11 cellular contexts compared by ENCODE assay signal in genomic region chr16:89364603-89365002, GRCh38.
DNase-seq lines count a peak whose midpoint lies in the region; ATAC-seq and TF ChIP-seq lines count a peak whose summit lies in the region.
"Had no signal": no experiment of that assay in that cellular context is flagged by ENCODE, and none has a peak within 500 bp of the region (broad histone marks: within the 10 kb centered on the region; RNA-seq: fewer than 3 reads in every experiment).

No MANE protein-coding gene starts in this region.

- H3K36me3 ChIP-seq in Peyer's patch: peaks cover 0 to 2% (median 0%) of the 10 kb centered on the region in 3 donors

- no peak for DNase-seq in activated naive CD4-positive, alpha-beta T cell treated with anti-CD3 and anti-CD28 coated beads, Interleukin-2, amount 50 U/mL, for 72 hours (ENCODE audit: low spot score in 2 of 2)
- DNase-seq in activated naive CD4-positive, alpha-beta T cell treated with anti-CD3 and anti-CD28 coated beads, Interleukin-2, amount 10 ng/mL, durations not matched to agents 7 days and 5 days: no peak
- no peak for DNase-seq in WTC11 (ENCODE audit: low spot score)
- peak; percentile 48 to 66 for DNase-seq in foreskin fibroblast
- no peak for DNase-seq in stimulated activated naive CD8-positive, alpha-beta T cell treated with anti-CD3 and anti-CD28 coated beads, Interleukin-15, amount 100 ng/mL, for 72 hours
- DNase-seq in Peyer's patch: no peak
- no peak for DNase-seq in islet precursor cell
- DNase-seq: activated gamma-delta T cell treated with Interleukin-2 at 50 U/mL for 16 hours, BE2C, NCI-H1930 had no signal

- H3K27ac Mint-ChIP-seq in activated naive CD4-positive, alpha-beta T cell treated with anti-CD3 and anti-CD28 coated beads, Interleukin-2, amount 50 U/mL, for 72 hours: peak overlapping the region; percentile 52 to 79
- H3K27ac Mint-ChIP-seq in activated naive CD4-positive, alpha-beta T cell treated with anti-CD3 and anti-CD28 coated beads, Interleukin-2, amount 10 ng/mL, durations not matched to agents 7 days and 5 days: no peak overlapping the region
- peak overlapping the region; percentile 98 for H3K27ac Mint-ChIP-seq in WTC11
- H3K27ac Mint-ChIP-seq in stimulated activated naive CD8-positive, alpha-beta T cell treated with anti-CD3 and anti-CD28 coated beads, Interleukin-15, amount 100 ng/mL, for 72 hours: peak overlapping the region in 1 of 2 donors; percentile 85

- no peak for ATAC-seq in activated naive CD4-positive, alpha-beta T cell treated with anti-CD3 and anti-CD28 coated beads, Interleukin-2, amount 50 U/mL, for 72 hours
- no peak for ATAC-seq in WTC11
- ATAC-seq in stimulated activated naive CD8-positive, alpha-beta T cell treated with anti-CD3 and anti-CD28 coated beads, Interleukin-15, amount 100 ng/mL, for 72 hours: no peak
- ATAC-seq in HG02642 (IDR thresholded peaks at IDR 0.05; ENCODE audit: poor library complexity, unreplicated experiment): no peak

- no peaks in the 10 kb centered on the region for H3K9me3 ChIP-seq in Peyer's patch
- H3K9me3 ChIP-seq: BE2C had no signal

- H3K4me3 ChIP-seq in foreskin fibroblast (ENCODE audit: low read depth in 1 of 2, low read length in 2 of 2) (no peak overlapping the region), Peyer's patch (no peak overlapping the region)

- H3K36me3 Mint-ChIP-seq in activated naive CD4-positive, alpha-beta T cell treated with anti-CD3 and anti-CD28 coated beads, Interleukin-2, amount 50 U/mL, for 72 hours: peaks cover 0 to 20% of the 10 kb centered on the region in 2 donors
- H3K36me3 Mint-ChIP-seq in activated naive CD4-positive, alpha-beta T cell treated with anti-CD3 and anti-CD28 coated beads, Interleukin-2, amount 10 ng/mL, durations not matched to agents 7 days and 5 days: peaks cover 28% of the 10 kb centered on the region
- no peaks in the 10 kb centered on the region; the same call in 1 of the 2 replicates for H3K36me3 Mint-ChIP-seq in WTC11

- no peak overlapping the region for H3K27ac ChIP-seq in Peyer's patch

- H3K9me3 Mint-ChIP-seq in activated naive CD4-positive, alpha-beta T cell treated with anti-CD3 and anti-CD28 coated beads, Interleukin-2, amount 50 U/mL, for 72 hours: no peaks in the 10 kb centered on the region
- no peaks in the 10 kb centered on the region for H3K9me3 Mint-ChIP-seq in activated naive CD4-positive, alpha-beta T cell treated with anti-CD3 and anti-CD28 coated beads, Interleukin-2, amount 10 ng/mL, durations not matched to agents 7 days and 5 days
- no peaks in the 10 kb centered on the region for H3K9me3 Mint-ChIP-seq in WTC11
- H3K9me3 Mint-ChIP-seq in stimulated activated naive CD8-positive, alpha-beta T cell treated with anti-CD3 and anti-CD28 coated beads, Interleukin-15, amount 100 ng/mL, for 72 hours: no peaks in the 10 kb centered on the region

- no peak overlapping the region for H3K4me3 Mint-ChIP-seq in activated naive CD4-positive, alpha-beta T cell treated with anti-CD3 and anti-CD28 coated beads, Interleukin-2, amount 10 ng/mL, durations not matched to agents 7 days and 5 days
- no peak overlapping the region for H3K4me3 Mint-ChIP-seq in WTC11
- H3K4me3 Mint-ChIP-seq in stimulated activated naive CD8-positive, alpha-beta T cell treated with anti-CD3 and anti-CD28 coated beads, Interleukin-15, amount 100 ng/mL, for 72 hours: peak overlapping the region; percentile 55 to 62

- H3K27me3 Mint-ChIP-seq in activated naive CD4-positive, alpha-beta T cell treated with anti-CD3 and anti-CD28 coated beads, Interleukin-2, amount 10 ng/mL, durations not matched to agents 7 days and 5 days: no peaks in the 10 kb centered on the region
- no peaks in the 10 kb centered on the region for H3K27me3 Mint-ChIP-seq in WTC11 (ENCODE audit: low read depth)
- H3K27me3 Mint-ChIP-seq in stimulated activated naive CD8-positive, alpha-beta T cell treated with anti-CD3 and anti-CD28 coated beads, Interleukin-15, amount 100 ng/mL, for 72 hours: no peaks in the 10 kb centered on the region

- H3K4me1 ChIP-seq in Peyer's patch: peaks cover 0 to 54% (median 34%) of the 10 kb centered on the region in 4 donors

- TF ChIP-seq CTCF in WTC11 (IDR thresholded peaks at IDR 0.05) (no peak), foreskin fibroblast (IDR thresholded peaks at IDR 0.05; ENCODE audit: low read depth, low read length) (no peak), Peyer's patch (IDR thresholded peaks at IDR 0.05) (no peak)

- POLR2A ChIA-PET in WTC11 (lab: Charles Lee): interaction anchor here (0.8 kb wide), 1 partner anchor 10 kb away, joined by 3 read pairs; no protein-coding TSS in a partner anchor

- TF ChIP-seq POLR2A in Peyer's patch (IDR thresholded peaks at IDR 0.05): no peak

- H3K27me3 ChIP-seq in Peyer's patch: no peaks in the 10 kb centered on the region
- H3K27me3 ChIP-seq: BE2C had no signal

- CTCF ChIA-PET in activated naive CD4-positive, alpha-beta T cell treated with anti-CD3 and anti-CD28 coated beads, Interleukin-2, amount 10 ng/mL, durations not matched to agents 7 days and 5 days (lab: Charles Lee): interaction anchor here (1.1 kb wide), 1 partner anchor 12 kb away, joined by 3 read pairs; no protein-coding TSS in a partner anchor
- CTCF ChIA-PET in WTC11 (lab: Charles Lee): interaction anchor here (1.1 to 1.7 kb wide), 2 partner anchors 9 to 76 kb away, joined by 3 to 10 read pairs; no protein-coding TSS in a partner anchor

- peaks cover 90% of the 10 kb centered on the region for H3K4me1 Mint-ChIP-seq in activated naive CD4-positive, alpha-beta T cell treated with anti-CD3 and anti-CD28 coated beads, Interleukin-2, amount 10 ng/mL, durations not matched to agents 7 days and 5 days
- H3K4me1 Mint-ChIP-seq in WTC11: peaks cover 75% of the 10 kb centered on the region
- H3K4me1 Mint-ChIP-seq in stimulated activated naive CD8-positive, alpha-beta T cell treated with anti-CD3 and anti-CD28 coated beads, Interleukin-15, amount 100 ng/mL, for 72 hours: peaks cover 96% of the 10 kb centered on the region

TF ChIP-seq in WTC11, 78 proteins besides CTCF, POLR2A, EP300 and RAD21:
- no peak for TF ChIP-seq CDX4 (CRISPR knock-in tag; IDR thresholded peaks at IDR 0.05; ENCODE audit: borderline replicate concordance)
- TF ChIP-seq SOX15 (CRISPR knock-in tag; IDR thresholded peaks at IDR 0.05): no peak
- no peak for TF ChIP-seq ZNF425 (CRISPR knock-in tag; conservative IDR thresholded peaks at IDR 0.05)
- no peak for TF ChIP-seq ZBTB43 (CRISPR knock-in tag; IDR thresholded peaks at IDR 0.05)
- TF ChIP-seq SMAD4 (CRISPR knock-in tag; IDR thresholded peaks at IDR 0.05): no peak

Comparison
In these comparisons a context has a peak if more than half of its experiments do, and no peak if none do; other contexts are left out.
1. DNase-seq: peak in foreskin fibroblast (2 of 2); none in activated naive CD4-positive, alpha-beta T cell treated with anti-CD3 and anti-CD28 coated beads, Interleukin-2, amount 50 U/mL, for 72 hours (0 of 2), activated naive CD4-positive, alpha-beta T cell treated with anti-CD3 and anti-CD28 coated beads, Interleukin-2, amount 10 ng/mL, durations not matched to agents 7 days and 5 days (single experiment), WTC11 (single experiment), stimulated activated naive CD8-positive, alpha-beta T cell treated with anti-CD3 and anti-CD28 coated beads, Interleukin-15, amount 100 ng/mL, for 72 hours (0 of 2), Peyer's patch (0 of 3) and islet precursor cell (single experiment).
2. H3K4me3 Mint-ChIP-seq: peak in stimulated activated naive CD8-positive, alpha-beta T cell treated with anti-CD3 and anti-CD28 coated beads, Interleukin-15, amount 100 ng/mL, for 72 hours (2 of 2); none in activated naive CD4-positive, alpha-beta T cell treated with anti-CD3 and anti-CD28 coated beads, Interleukin-2, amount 10 ng/mL, durations not matched to agents 7 days and 5 days (single experiment) and WTC11 (single experiment).